Comparison of ENCODE assay signal across 8 cellular contexts in the genomic region with DNA sequence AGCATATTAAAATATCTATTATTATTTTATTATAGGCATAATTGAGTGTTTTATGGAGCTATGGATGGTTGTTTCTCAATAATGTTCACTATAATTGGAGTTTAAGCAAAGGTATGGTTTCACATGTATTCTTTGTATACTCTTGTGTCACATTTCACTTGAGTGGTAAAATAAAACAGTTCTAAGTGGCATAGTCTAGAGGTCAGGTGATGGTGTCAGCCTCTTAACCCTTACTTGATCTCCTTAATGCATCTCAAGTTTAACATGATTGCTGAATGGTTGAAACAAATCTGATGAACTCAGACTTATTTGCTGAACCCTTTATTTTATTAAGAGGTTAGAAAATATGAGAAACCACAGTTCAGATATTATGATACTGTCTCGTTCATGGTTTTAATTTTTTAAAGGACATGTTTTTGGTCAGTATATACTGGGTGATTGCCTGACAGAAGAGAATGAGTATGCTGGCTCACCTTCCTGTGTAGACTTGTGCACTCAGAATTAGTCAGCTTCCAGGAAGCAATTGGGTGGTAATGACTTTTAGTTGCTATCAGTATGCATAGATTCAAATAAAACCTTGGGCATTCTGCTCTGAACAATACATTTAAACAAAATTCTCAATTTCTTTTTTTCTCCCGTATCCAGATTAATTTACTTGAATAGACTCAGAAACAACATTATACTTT. TPM values are rescaled to one million over a fixed set of nuclear protein-coding genes. Genes with fewer than 3 reads are reported as not detected.
DNase-seq lines count a peak whose midpoint lies in the region; ATAC-seq and TF ChIP-seq lines count a peak whose summit lies in the region.

No MANE protein-coding gene starts in this region.

- H3K4me3 Mint-ChIP-seq in progenitor cell of endocrine pancreas (ENCODE audit: low read depth), result no peak overlapping the region

- peaks cover 4% of the 10 kb centered on the region for H3K4me1 Mint-ChIP-seq in progenitor cell of endocrine pancreas (ENCODE audit: low read depth)

- intact Hi-C loops in gastrocnemius medialis (cut with DNase I; ENCODE audit: low total_unique reads), result no loop called here

- no peak for TF ChIP-seq POLR2A in gastrocnemius medialis (IDR thresholded peaks at IDR 0.05)

- H3K4me3 ChIP-seq in muscle layer of colon (ENCODE audit: low read depth in 1 of 2, low read length in 2 of 2), result no peak overlapping the region
- no peak overlapping the region for H3K4me3 ChIP-seq in gastrocnemius medialis

- H3K36me3 ChIP-seq in muscle layer of colon (ENCODE audit: insufficient read depth, low read length) (no peaks in the 10 kb centered on the region), gastrocnemius medialis (no peaks in the 10 kb centered on the region)

- H3K9ac ChIP-seq in muscle layer of colon (ENCODE audit: low read length), result no peak overlapping the region

- in situ Hi-C loops in gastrocnemius medialis (cut with MboI; ENCODE audit: low sequenced_read_pairs in 4 of 4), result no loop called here

- peaks cover 8% of the 10 kb centered on the region for H3K9me3 Mint-ChIP-seq in progenitor cell of endocrine pancreas (ENCODE audit: low read depth)

- H3K9me3 ChIP-seq in muscle layer of colon (ENCODE audit: low read length) (no peaks in the 10 kb centered on the region), gastrocnemius medialis (no peaks in the 10 kb centered on the region)

- peaks cover 11% of the 10 kb centered on the region for H3K4me1 ChIP-seq in muscle layer of colon (ENCODE audit: insufficient read depth, low read length)
- H3K4me1 ChIP-seq in gastrocnemius medialis, result no peaks in the 10 kb centered on the region

- H3K27me3 ChIP-seq in muscle layer of colon (ENCODE audit: control insufficient read depth in 1 of 2, insufficient read depth in 2 of 2, low read length in 2 of 2), result no peaks in the 10 kb centered on the region
- no peaks in the 10 kb centered on the region for H3K27me3 ChIP-seq in gastrocnemius medialis

- H3K36me3 Mint-ChIP-seq in progenitor cell of endocrine pancreas (ENCODE audit: insufficient read depth), result peaks cover 10% of the 10 kb centered on the region

- no peak overlapping the region for H3K27ac Mint-ChIP-seq in progenitor cell of endocrine pancreas

- no peaks in the 10 kb centered on the region for H3K27me3 Mint-ChIP-seq in progenitor cell of endocrine pancreas

- TF ChIP-seq CTCF in progenitor cell of endocrine pancreas (IDR thresholded peaks at IDR 0.05; ENCODE audit: unreplicated experiment) (no peak), gastrocnemius medialis (IDR thresholded peaks at IDR 0.05 in 4 of 5, conservative IDR thresholded peaks at IDR 0.05 in 1 of 5) (no peak)

- DNase-seq in DMS53 treated with DMSO at 0.1 percent for 48 hours (lab: John Stamatoyannopoulos, UW; ENCODE audit: unreplicated experiment) (peak; percentile 16), progenitor cell of endocrine pancreas (ENCODE audit: low spot score, unreplicated experiment) (no peak), gastrocnemius medialis (no peak)

- ATAC-seq in HG02759 (IDR thresholded peaks at IDR 0.05; ENCODE audit: unreplicated experiment), result peak; percentile 49
- no peak for ATAC-seq in HG03521 (IDR thresholded peaks at IDR 0.05; ENCODE audit: unreplicated experiment)
- ATAC-seq in GM19463 (IDR thresholded peaks at IDR 0.05; ENCODE audit: unreplicated experiment), result no peak
- ATAC-seq in gastrocnemius medialis, result no peak

- peak overlapping the region; percentile 40 for H3K27ac ChIP-seq in angular gyrus (ENCODE audit: low read depth, low read length)
- H3K27ac ChIP-seq in muscle layer of colon (ENCODE audit: low read depth, low read length), result peak overlapping the region; percentile 12
- H3K27ac ChIP-seq in gastrocnemius medialis, result no peak overlapping the region

RNA-seq across cellular contexts. Expression of a gene that starts 51.6 kb away (rescaled TPM):
- total RNA-seq in progenitor cell of endocrine pancreas (101 and 105 TPM in 2 replicates), gastrocnemius medialis (1 to 10 TPM; 1.9 to 3.4 (median 2.3) TPM)

Comparison
In these comparisons a context has a peak if more than half of its experiments do, and no peak if none do; other contexts are left out.
1. H3K27ac ChIP-seq: peak in angular gyrus (single experiment) and muscle layer of colon (single experiment); none in gastrocnemius medialis (0 of 4).
2. RNA of a gene that starts 51.6 kb away (total RNA-seq): 101 to 105 TPM in progenitor cell of endocrine pancreas; 1.9 to 3.4 TPM in gastrocnemius medialis; every median in the first group is over 10 times any median in the second.